23 cellular contexts compared by ENCODE assay signal in genomic region chr5:177126771-177127170, GRCh38. TPM values are rescaled to one million over a fixed set of nuclear protein-coding genes. Genes with fewer than 3 reads are reported as not detected.
A peak's percentile ranks its signal among the peaks of the same experiment; 100 is the strongest.
DNase-seq lines count a peak whose midpoint lies in the region; ATAC-seq, FAIRE-seq and TF ChIP-seq lines count a peak whose summit lies in the region.
"Had no signal": no experiment of that assay in that cellular context is flagged by ENCODE, and none has a peak within 500 bp of the region (broad histone marks: within the 10 kb centered on the region; RNA-seq: fewer than 3 reads in every experiment).

No MANE protein-coding gene starts in this region.

- no peak overlapping the region for H2BK15ac ChIP-seq in IMR-90 (ENCODE audit: low read depth, low read length)

- H4K91ac ChIP-seq in IMR-90 (ENCODE audit: insufficient read depth, low read depth, low read length), result no peak overlapping the region

- no peaks in the 10 kb centered on the region for H3K9me3 Mint-ChIP-seq in stimulated activated effector memory CD8-positive, alpha-beta T cell treated with anti-CD3 and anti-CD28 coated beads, Interleukin-12 subunit alpha, Interleukin-12 subunit beta, amount 100 ng/mL, for 72 hours
- H3K9me3 Mint-ChIP-seq: CD4-positive, alpha-beta T cell; CD8-positive, alpha-beta memory T cell; GM23338; HFFc6 had no signal

- no peak overlapping the region for H4K8ac ChIP-seq in IMR-90 (ENCODE audit: low read depth in 2 of 2, low read length in 2 of 2)

- dilution Hi-C loops in IMR-90 (cut with HindIII; ENCODE audit: low sequenced_read_pairs, unreplicated experiment), result no loop called here

- TF ChIP-seq CTCF in IMR-90 (conservative IDR thresholded peaks at IDR 0.05; ENCODE audit: low read depth, low read length) (no peak), kidney (IDR thresholded peaks at IDR 0.05; ENCODE audit: borderline replicate concordance, extremely low read depth, insufficient read depth) (no peak)

- no peak for TF ChIP-seq RAD21 in IMR-90 (IDR thresholded peaks at IDR 0.05; ENCODE audit: low read length)

- H3K36me3 ChIP-seq in IMR-90 (ENCODE audit: control insufficient read depth, insufficient read depth, low read length), result no peaks in the 10 kb centered on the region
- no peaks in the 10 kb centered on the region for H3K36me3 ChIP-seq in kidney (ENCODE audit: control insufficient read depth in 1 of 2, insufficient read depth in 2 of 2, low read length in 2 of 2)
- no peaks in the 10 kb centered on the region for H3K36me3 ChIP-seq in aorta (ENCODE audit: control insufficient read depth in 1 of 2, insufficient read depth in 2 of 2, low read length in 1 of 2)
- H3K36me3 ChIP-seq: BE2C; BLaER1 treated with 17β-estradiol and CSF1 and Interleukin-3, amounts not matched to agents 10 nM and 100 nM; HAP-1 had no signal

- H3K4me1 ChIP-seq in IMR-90 (ENCODE audit: control insufficient read depth, insufficient read depth, low read length) (peaks cover 4% of the 10 kb centered on the region), kidney (ENCODE audit: control insufficient read depth in 1 of 2, insufficient read depth in 1 of 2, low read depth in 1 of 2, low read length in 2 of 2) (no peaks in the 10 kb centered on the region), aorta (ENCODE audit: control insufficient read depth in 1 of 2, insufficient read depth in 2 of 2, low read length in 2 of 2) (no peaks in the 10 kb centered on the region)
- H3K4me1 ChIP-seq: A549, BE2C had no signal

- H4K20me1 ChIP-seq in IMR-90 (ENCODE audit: insufficient read depth, low read length), result no peaks in the 10 kb centered on the region
- H4K20me1 ChIP-seq: BLaER1 treated with 17β-estradiol and CSF1 and Interleukin-3, amounts not matched to agents 10 nM and 100 nM had no signal

- no peaks in the 10 kb centered on the region for H3K36me3 Mint-ChIP-seq in stimulated activated effector memory CD8-positive, alpha-beta T cell treated with anti-CD3 and anti-CD28 coated beads, Interleukin-12 subunit alpha, Interleukin-12 subunit beta, amount 100 ng/mL, for 72 hours
- H3K36me3 Mint-ChIP-seq: CD14-positive monocyte; CD8-positive, alpha-beta memory T cell had no signal

- H2BK5ac ChIP-seq in IMR-90 (ENCODE audit: low read depth, low read length, poor library complexity, severe bottlenecking), result no peak overlapping the region

- H3K27ac ChIP-seq in IMR-90 (ENCODE audit: insufficient read depth, low read length) (no peak overlapping the region), kidney (ENCODE audit: low read depth in 2 of 2, low read length in 2 of 2) (no peak overlapping the region), aorta (ENCODE audit: low read depth in 1 of 2, low read length in 2 of 2) (no peak overlapping the region)
- H3K27ac ChIP-seq: A549; BLaER1 treated with 17β-estradiol and CSF1 and Interleukin-3, amounts not matched to agents 10 nM and 100 nM had no signal

- H3K4me3 ChIP-seq in IMR-90 (ENCODE audit: insufficient read depth, low read depth, low read length), result no peak overlapping the region
- no peak overlapping the region for H3K4me3 ChIP-seq in kidney (ENCODE audit: low read length in 2 of 2)
- H3K4me3 ChIP-seq in aorta (ENCODE audit: low read length in 2 of 2), result no peak overlapping the region
- H3K4me3 ChIP-seq: A549; BLaER1 treated with 17β-estradiol and CSF1 and Interleukin-3, amounts not matched to agents 10 nM and 100 nM; GM23338; HAP-1 had no signal

- H3K27me3 ChIP-seq in IMR-90 (ENCODE audit: control insufficient read depth, insufficient read depth, low read length) (no peaks in the 10 kb centered on the region), aorta (ENCODE audit: control insufficient read depth in 1 of 2, insufficient read depth in 2 of 2, low read length in 1 of 2) (no peaks in the 10 kb centered on the region)
- H3K27me3 ChIP-seq: BE2C; BLaER1 treated with 17β-estradiol and CSF1 and Interleukin-3, amounts not matched to agents 10 nM and 100 nM had no signal

- POLR2A ChIA-PET in IMR-90 (lab: Charles Lee; ENCODE audit: unreplicated experiment), result no interaction called here

- peak overlapping the region; percentile 2 for H3K27ac Mint-ChIP-seq in stimulated activated effector memory CD8-positive, alpha-beta T cell treated with anti-CD3 and anti-CD28 coated beads, Interleukin-12 subunit alpha, Interleukin-12 subunit beta, amount 100 ng/mL, for 72 hours
- H3K27ac Mint-ChIP-seq: CD14-positive monocyte; CD4-positive, alpha-beta T cell; GM23338; HFFc6 had no signal

- DNase-seq in IMR-90 (no peak), kidney (peak; percentile 23), aorta (peak; percentile 11 to 13), pons (ENCODE audit: low spot score) (no peak), GOT3 (lab: John Stamatoyannopoulos, UW) (no peak)
- DNase-seq in stimulated activated effector memory CD8-positive, alpha-beta T cell treated with anti-CD3 and anti-CD28 coated beads, Interleukin-12 subunit alpha, Interleukin-12 subunit beta, amount 100 ng/mL, for 72 hours (ENCODE audit: low spot score in 2 of 2), result no peak
- DNase-seq: 8988T; ACHN; AML-193; BE2C; CD4-positive, alpha-beta T cell; CD8-positive, alpha-beta memory T cell; DMS53; DMS79 treated with DMSO at 0.1 percent for 48 hours; HFFc6 had no signal

- H3K79me1 ChIP-seq in IMR-90 (ENCODE audit: low read depth in 1 of 2, low read length in 2 of 2), result no peaks in the 10 kb centered on the region

- FAIRE-seq in kidney (lab: Jason Lieb, UNC), result no peak
- FAIRE-seq: A549, G401.6, H54 had no signal

- peaks cover 19% of the 10 kb centered on the region for H3K9me1 ChIP-seq in IMR-90 (ENCODE audit: insufficient read depth, low read length)

- no peak overlapping the region for H3K4me3 Mint-ChIP-seq in stimulated activated effector memory CD8-positive, alpha-beta T cell treated with anti-CD3 and anti-CD28 coated beads, Interleukin-12 subunit alpha, Interleukin-12 subunit beta, amount 100 ng/mL, for 72 hours
- H3K4me3 Mint-ChIP-seq: CD14-positive monocyte; CD4-positive, alpha-beta T cell; CD8-positive, alpha-beta memory T cell; GM23338; HFFc6 had no signal

- no peak overlapping the region for H3K14ac ChIP-seq in IMR-90 (replicated peaks; ENCODE audit: low read depth, low read length)

- H3K4me1 Mint-ChIP-seq in stimulated activated effector memory CD8-positive, alpha-beta T cell treated with anti-CD3 and anti-CD28 coated beads, Interleukin-12 subunit alpha, Interleukin-12 subunit beta, amount 100 ng/mL, for 72 hours, result peaks cover 24% of the 10 kb centered on the region

- CTCF ChIA-PET in IMR-90 (lab: Yijun Ruan, JAX), result no interaction called here

- H3K9me3 ChIP-seq in IMR-90 (ENCODE audit: control insufficient read depth, insufficient read depth, low read length) (no peaks in the 10 kb centered on the region), kidney (ENCODE audit: control insufficient read depth in 1 of 2, low read length in 2 of 2) (no peaks in the 10 kb centered on the region), aorta (ENCODE audit: control insufficient read depth, low read length) (no peaks in the 10 kb centered on the region)
- H3K9me3 ChIP-seq: A549; BE2C; BLaER1 treated with 17β-estradiol and CSF1 and Interleukin-3, amounts not matched to agents 10 nM and 100 nM; HAP-1 had no signal

- no peak overlapping the region for H2AK5ac ChIP-seq in IMR-90 (ENCODE audit: low read depth, low read length)

- no CpG with 5 or more reads among the region's 1 CpG for WGBS in IMR-90 (ENCODE audit: extremely low coverage in 2 of 2, insufficient read length in 1 of 2), 2 experiments
- WGBS in aorta, 2 donors, result 58 to 66% methylated on average over 1 of the region's 1 CpG

- no peak overlapping the region for H3K4me2 ChIP-seq in IMR-90 (ENCODE audit: low read depth, low read length)
- H3K4me2 ChIP-seq: A549, GM23338 had no signal

- in situ Hi-C loops in IMR-90 (cut with MboI; ENCODE audit: low sequenced_read_pairs), result no loop called here

- H3K9ac ChIP-seq in IMR-90 (ENCODE audit: low read depth, low read length), result no peak overlapping the region
- H3K9ac ChIP-seq in kidney (ENCODE audit: low read length in 2 of 2), result no peak overlapping the region
- H3K9ac ChIP-seq: BLaER1 treated with 17β-estradiol and CSF1 and Interleukin-3, amounts not matched to agents 10 nM and 100 nM had no signal

- no peak overlapping the region for H3K23ac ChIP-seq in IMR-90 (ENCODE audit: low read depth, low read length)

- no peak overlapping the region for H2BK120ac ChIP-seq in IMR-90 (ENCODE audit: low read depth, low read length)

- TF ChIP-seq POLR2A in IMR-90 (IDR thresholded peaks at IDR 0.05; ENCODE audit: low read depth, low read length), result no peak

- H2BK20ac ChIP-seq in IMR-90 (ENCODE audit: low read depth, low read length), result no peak overlapping the region

- H3K4ac ChIP-seq in IMR-90 (ENCODE audit: low read depth, low read length), result no peak overlapping the region

- ATAC-seq in IMR-90 (ENCODE audit: low read depth) (no peak), aorta (ENCODE audit: low FRiP score) (no peak), GM19023 (IDR thresholded peaks at IDR 0.05; ENCODE audit: unreplicated experiment) (no peak)
- ATAC-seq in stimulated activated effector memory CD8-positive, alpha-beta T cell treated with anti-CD3 and anti-CD28 coated beads, Interleukin-12 subunit alpha, Interleukin-12 subunit beta, amount 100 ng/mL, for 72 hours, result no peak
- ATAC-seq: A549, GM23338 had no signal

- no peak overlapping the region for H3K56ac ChIP-seq in IMR-90 (ENCODE audit: extremely low read depth, insufficient read depth, low read length)

- H3K18ac ChIP-seq in IMR-90 (ENCODE audit: low read depth, low read length), result no peak overlapping the region

- H2AFZ ChIP-seq in IMR-90 (replicated peaks; ENCODE audit: low read length, poor library complexity), result peak overlapping the region; percentile 51
- H2AFZ ChIP-seq: GM23338 had no signal

- H4K5ac ChIP-seq in IMR-90 (ENCODE audit: low read depth, low read length), result no peak overlapping the region

- intact Hi-C loops in IMR-90 (cut with micrococcal nuclease), result no loop called here
- intact Hi-C loops in kidney (cut with DNase I), result no loop called here
- intact Hi-C loops in aorta (cut with DNase I), result no loop called here

- no peak overlapping the region for H2AK9ac ChIP-seq in IMR-90 (replicated peaks; ENCODE audit: low read depth, low read length, poor library complexity)

- no TSS peak for BruUV-seq in IMR-90 (replicated peaks; lab: Mats Ljungman, UMichigan)

TF ChIP-seq in IMR-90, 13 proteins besides CTCF, POLR2A, EP300 and RAD21 (continues in another document):
- no peak for TF ChIP-seq CHD1 (IDR thresholded peaks at IDR 0.05; ENCODE audit: low read depth, low read length)

RNA-seq across cellular contexts. Expression of gene NSD1, which starts 6.8 kb away (rescaled TPM):
- total RNA-seq in IMR-90 (2012; rRNA removed) (31.0 and 34.2 TPM in 2 replicates), kidney (99.1 TPM), aorta (10 to 100 TPM; 63.7 to 96.9 TPM)
- polyA plus RNA-seq in IMR-90 (2012; rRNA removed) (7.7 and 8.1 TPM in 2 replicates), kidney (ENCODE audit: insufficient read depth, low read depth, low replicate concordance) (6.0 TPM), aorta (1 to 10 TPM; 6.8 to 6.9 TPM)
- 2.4 and 3.2 TPM in 2 replicates for polyA plus RNA-seq in IMR-90 (2012; cell fraction: cytosol; rRNA removed)
- polyA plus RNA-seq in IMR-90 (2012; cell fraction: nucleus; rRNA removed; ENCODE audit: low replicate concordance), result 5.7 and 14.9 TPM in 2 replicates

RNA-seq across cellular contexts. Expression of gene FGFR4, which starts 40.1 kb away (rescaled TPM):
- total RNA-seq in IMR-90 (2012; rRNA removed), result 0.90 and 1.7 TPM in 2 replicates
- polyA plus RNA-seq in IMR-90 (2012; rRNA removed), result 2.4 TPM in 2 replicates
- polyA plus RNA-seq in IMR-90 (2012; cell fraction: cytosol; rRNA removed), result 2.5 TPM in 2 replicates
- polyA plus RNA-seq in IMR-90 (2012; cell fraction: nucleus; rRNA removed; ENCODE audit: low replicate concordance), result 5.8 and 8.5 TPM in 2 replicates
- total RNA-seq in kidney, result 72.6 TPM
- polyA plus RNA-seq in kidney (ENCODE audit: insufficient read depth, low read depth, low replicate concordance), result 50.2 TPM
- total RNA-seq in aorta, result under 1 TPM; 0.23 to 0.57 TPM
- under 1 TPM; 0.18 to 0.50 TPM for polyA plus RNA-seq in aorta
- polyA plus RNA-seq: CD14-positive monocyte had no signal

Comparison
In these comparisons a context has a peak if more than half of its experiments do, and no peak if none do; other contexts are left out.
1. DNase-seq: peak in kidney (single experiment) and aorta (2 of 2); none in IMR-90 (single experiment), stimulated activated effector memory CD8-positive, alpha-beta T cell treated with anti-CD3 and anti-CD28 coated beads, Interleukin-12 subunit alpha, Interleukin-12 subunit beta, amount 100 ng/mL, for 72 hours (0 of 2), pons (single experiment) and GOT3 (single experiment).
2. RNA of gene FGFR4, which starts 40.1 kb away (total RNA-seq): 72.6 TPM in kidney (single experiment); 0.90 to 1.7 TPM in IMR-90 and 0.23 to 0.57 TPM in aorta; every median in the first group is over 10 times any median in the second.